15 cellular contexts compared by ENCODE assay signal in genomic region chr5:30324083-30324482, GRCh38.
DNase-seq lines count a peak whose midpoint lies in the region; ATAC-seq and TF ChIP-seq lines count a peak whose summit lies in the region.
"Had no signal": no experiment of that assay in that cellular context is flagged by ENCODE, and none has a peak within 500 bp of the region (broad histone marks: within the 10 kb centered on the region; RNA-seq: fewer than 3 reads in every experiment).

No MANE protein-coding gene starts in this region.

- no peaks in the 10 kb centered on the region for H3K79me2 ChIP-seq in GM23338 (replicated peaks; ENCODE audit: insufficient read depth)

- no peak overlapping the region for H3K27ac ChIP-seq in GM23338 (ENCODE audit: low read depth)
- no peak overlapping the region for H3K27ac ChIP-seq in endodermal cell (ENCODE audit: low read depth, low read length)
- H3K27ac ChIP-seq: SJSA1 had no signal

- H3K27me3 Mint-ChIP-seq in GM23338 (ENCODE audit: insufficient read depth, low read depth, poor library complexity): peaks cover 1% of the 10 kb centered on the region
- no peaks in the 10 kb centered on the region for H3K27me3 Mint-ChIP-seq in endodermal cell (ENCODE audit: insufficient read depth)
- H3K27me3 Mint-ChIP-seq in nephron progenitor cell (ENCODE audit: low read depth, poor library complexity): peaks cover 4% of the 10 kb centered on the region
- H3K27me3 Mint-ChIP-seq: B cell; CD4-positive, alpha-beta memory T cell; IgD-negative memory B cell had no signal

- H3K27me3 ChIP-seq in GM23338 (ENCODE audit: insufficient read depth) (no peaks in the 10 kb centered on the region), endodermal cell (ENCODE audit: control insufficient read depth, insufficient read depth, low read length, poor library complexity, severe bottlenecking) (no peaks in the 10 kb centered on the region)
- H3K27me3 ChIP-seq: SJSA1 had no signal

- H3F3A ChIP-seq in GM23338 (replicated peaks; ENCODE audit: low read depth): no peaks in the 10 kb centered on the region

- intact Hi-C loops in Right ventricle myocardium inferior (cut with DNase I): no loop called here

- H3K9me2 ChIP-seq in GM23338 (ENCODE audit: insufficient read depth): peaks cover 2% of the 10 kb centered on the region; the same call in 1 of the 2 replicates

- no peaks in the 10 kb centered on the region for H3K36me3 Mint-ChIP-seq in GM23338 (ENCODE audit: low read depth)
- H3K36me3 Mint-ChIP-seq in endodermal cell (ENCODE audit: low read depth): no peaks in the 10 kb centered on the region
- no peaks in the 10 kb centered on the region for H3K36me3 Mint-ChIP-seq in nephron progenitor cell (ENCODE audit: low read depth)
- H3K36me3 Mint-ChIP-seq: CD4-positive, alpha-beta memory T cell; IgD-negative memory B cell had no signal

- ATAC-seq in GM23338: peak; percentile 86
- ATAC-seq in Right ventricle myocardium inferior: no peak
- no peak for ATAC-seq in GM18868 (IDR thresholded peaks at IDR 0.05; ENCODE audit: unreplicated experiment)

- no peak overlapping the region for H3K9ac ChIP-seq in endodermal cell (ENCODE audit: extremely low read depth, low read length, poor library complexity, severe bottlenecking)

- no peak overlapping the region for H3K4me3 Mint-ChIP-seq in GM23338
- H3K4me3 Mint-ChIP-seq in endodermal cell: no peak overlapping the region
- H3K4me3 Mint-ChIP-seq in nephron progenitor cell: no peak overlapping the region
- H3K4me3 Mint-ChIP-seq: B cell; CD4-positive, alpha-beta memory T cell; IgD-negative memory B cell had no signal

- WGBS in endodermal cell (ENCODE audit: insufficient coverage in 1 of 2, insufficient read length in 1 of 2), 2 experiments: 80% methylated on average over 4 of the region's 4 CpGs; no CpG with 5 or more reads in 1 of the 2 experiments

- no peaks in the 10 kb centered on the region for H4K20me1 ChIP-seq in GM23338 (replicated peaks; ENCODE audit: insufficient read depth)

- no peaks in the 10 kb centered on the region for H3K4me1 ChIP-seq in GM23338 (ENCODE audit: insufficient read depth)
- H3K4me1 ChIP-seq in endodermal cell (ENCODE audit: control insufficient read depth, insufficient read depth, low read length): no peaks in the 10 kb centered on the region
- H3K4me1 ChIP-seq: SJSA1 had no signal

- H3K27ac Mint-ChIP-seq in GM23338 (no peak overlapping the region), endodermal cell (no peak overlapping the region), nephron progenitor cell (no peak overlapping the region)
- H3K27ac Mint-ChIP-seq: B cell; CD4-positive, alpha-beta memory T cell; IgD-negative memory B cell had no signal

- H3K9me3 ChIP-seq in endodermal cell (ENCODE audit: control insufficient read depth, low read length): no peaks in the 10 kb centered on the region
- H3K9me3 ChIP-seq: SJSA1 had no signal

- H3K9me3 Mint-ChIP-seq in GM23338: no peaks in the 10 kb centered on the region
- no peaks in the 10 kb centered on the region for H3K9me3 Mint-ChIP-seq in endodermal cell
- no peaks in the 10 kb centered on the region for H3K9me3 Mint-ChIP-seq in nephron progenitor cell

- no peak overlapping the region for H3K4me2 ChIP-seq in GM23338

- H2AFZ ChIP-seq in GM23338: no peak overlapping the region; the same call in 1 of the 2 replicates

- TF ChIP-seq CTCF in GM23338 (conservative IDR thresholded peaks at IDR 0.05; ENCODE audit: low read depth in 2 of 2) (peak in 1 of 2 experiments; percentile 45; a peak in 2 of 4 replicates), endodermal cell (conservative IDR thresholded peaks at IDR 0.05) (peak; percentile 59), nephron progenitor cell (IDR thresholded peaks at IDR 0.05) (no peak)

- H3K4me1 Mint-ChIP-seq in GM23338: no peaks in the 10 kb centered on the region
- no peaks in the 10 kb centered on the region for H3K4me1 Mint-ChIP-seq in endodermal cell
- no peaks in the 10 kb centered on the region for H3K4me1 Mint-ChIP-seq in nephron progenitor cell
- H3K4me1 Mint-ChIP-seq: B cell; CD4-positive, alpha-beta memory T cell; IgD-negative memory B cell had no signal

- H3K36me3 ChIP-seq in GM23338 (ENCODE audit: insufficient read depth): no peaks in the 10 kb centered on the region
- H3K36me3 ChIP-seq in endodermal cell (ENCODE audit: control insufficient read depth, insufficient read depth, low read length): no peaks in the 10 kb centered on the region
- H3K36me3 ChIP-seq: SJSA1 had no signal

- H3K4me3 ChIP-seq in GM23338 (no peak overlapping the region), endodermal cell (ENCODE audit: low read length) (no peak overlapping the region)
- H3K4me3 ChIP-seq: SJSA1 had no signal

- DNase-seq in GM23338 (ENCODE audit: low spot score) (peak; percentile 31), NCI-H2171 treated with DMSO at 0.1 percent for 48 hours (lab: John Stamatoyannopoulos, UW) (peak; percentile 2), endodermal cell (peak; percentile 57), nephron progenitor cell (peak; percentile 4), Right ventricle myocardium inferior (ENCODE audit: missing footprints) (no peak), superior temporal gyrus (ENCODE audit: extremely low spot score) (no peak)
- DNase-seq: CD4-positive, alpha-beta memory T cell; DMS79 treated with DMSO at 0.1 percent for 48 hours; H7; NCI-H2029; NCI-H774 had no signal

TF ChIP-seq in GM23338, 12 proteins besides CTCF, POLR2A, EP300 and RAD21:
- no peak for TF ChIP-seq ZNF462 (CRISPR knock-in tag; IDR thresholded peaks at IDR 0.05)
- TF ChIP-seq NANOG (IDR thresholded peaks at IDR 0.05; ENCODE audit: borderline replicate concordance): no peak
- no peak for TF ChIP-seq ETS1 (IDR thresholded peaks at IDR 0.05)
- no peak for TF ChIP-seq ZNF114 (CRISPR knock-in tag; IDR thresholded peaks at IDR 0.05)
- no peak for TF ChIP-seq POLR2AphosphoS5 (IDR thresholded peaks at IDR 0.05; ENCODE audit: low read depth)
TF ChIP-seq in GM23338: peak in this region for 0.

Comparison
In these comparisons a context has a peak if more than half of its experiments do, and no peak if none do; other contexts are left out.
1. DNase-seq: peak in GM23338 (single experiment), NCI-H2171 treated with DMSO at 0.1 percent for 48 hours (single experiment), endodermal cell (single experiment) and nephron progenitor cell (single experiment); none in Right ventricle myocardium inferior (single experiment) and superior temporal gyrus (single experiment).